In genomic region chr17:61862105-61862574, GRCh38 we compare ENCODE assay signal across 10 cellular contexts. TPM values are rescaled to one million over a fixed set of nuclear protein-coding genes. Genes with fewer than 3 reads are reported as not detected.
DNase-seq lines count a peak whose midpoint lies in the region; ATAC-seq, FAIRE-seq and TF ChIP-seq lines count a peak whose summit lies in the region.
"Had no signal": no experiment of that assay in that cellular context is flagged by ENCODE, and none has a peak within 500 bp of the region (broad histone marks: within the 10 kb centered on the region; RNA-seq: fewer than 3 reads in every experiment).

No MANE protein-coding gene starts in this region.

- ATAC-seq in naive B cell (ENCODE audit: low read depth in 2 of 2), result no peak
- no peak for ATAC-seq in left colon

- H3K4me1 Mint-ChIP-seq in astrocyte (ENCODE audit: low read depth, unreplicated experiment), result peaks cover 19% of the 10 kb centered on the region
- H3K4me1 Mint-ChIP-seq in naive B cell, result peaks cover 3 to 18% (median 16%) of the 10 kb centered on the region in 3 donors

- H3K27me3 Mint-ChIP-seq in astrocyte (ENCODE audit: low read depth, unreplicated experiment), result no peaks in the 10 kb centered on the region
- no peaks in the 10 kb centered on the region for H3K27me3 Mint-ChIP-seq in naive B cell

- H3K9me3 Mint-ChIP-seq in astrocyte (ENCODE audit: unreplicated experiment) (no peaks in the 10 kb centered on the region), naive B cell (no peaks in the 10 kb centered on the region)

- peak overlapping the region; percentile 96 for H3K4me2 ChIP-seq in astrocyte (ENCODE audit: low read length)

- FAIRE-seq in astrocyte (lab: Jason Lieb, UNC), result no peak
- no peak for FAIRE-seq in D721Med (lab: Jason Lieb, UNC)
- FAIRE-seq: small intestine had no signal

- peak; percentile 56 for DNase-seq in EL
- DNase-seq in Kasumi-1 (lab: John Stamatoyannopoulos, UW), result peak; percentile 22 to 44
- peak; percentile 30 for DNase-seq in astrocyte (ENCODE audit: low read depth)
- DNase-seq in naive B cell, result no peak
- DNase-seq in SKM-1 treated with dmso at 0.1 percent for 144 hours (lab: John Stamatoyannopoulos, UW; ENCODE audit: unreplicated experiment), result no peak
- DNase-seq in D721Med (ENCODE audit: insufficient read length, low spot score), result no peak
- DNase-seq in NCI-H226, result no peak
- no peak for DNase-seq in left colon
- DNase-seq: adrenal gland, small intestine had no signal

- peaks cover 11% of the 10 kb centered on the region for H3K4me1 ChIP-seq in astrocyte (ENCODE audit: insufficient read depth, low read length)

- intact Hi-C loops in left colon (cut with DNase I, micrococcal nuclease), result loop anchor here in 1 of 2 donors (10.0 kb wide), 1 partner anchor 203 kb away; the partner anchor contains the start of gene MED13

- no peaks in the 10 kb centered on the region for H3K27me3 ChIP-seq in astrocyte (ENCODE audit: insufficient read depth, low read length)
- H3K27me3 ChIP-seq: adrenal gland had no signal

- H3K27ac ChIP-seq in astrocyte (ENCODE audit: low read depth, low read length), result peak overlapping the region; percentile 91

- peak overlapping the region; percentile 97 for H3K4me3 ChIP-seq in astrocyte (ENCODE audit: insufficient read depth, low read depth, low read length)

- peak overlapping the region; percentile 94 for H3K9ac ChIP-seq in astrocyte (ENCODE audit: low read length)

- no peaks in the 10 kb centered on the region for H3K9me3 ChIP-seq in astrocyte (ENCODE audit: insufficient read depth, low read depth, low read length)
- H3K9me3 ChIP-seq: adrenal gland had no signal

- H3K4me3 Mint-ChIP-seq in astrocyte (ENCODE audit: unreplicated experiment) (peak overlapping the region; percentile 97), naive B cell (peak overlapping the region in 6 of 8 donors; percentile 91 to 99 (median 94))

- peaks cover 53% of the 10 kb centered on the region for H3K79me2 ChIP-seq in astrocyte (ENCODE audit: insufficient read depth, low read length)

- TF ChIP-seq CTCF in astrocyte (IDR thresholded peaks at IDR 0.05; ENCODE audit: insufficient read depth, low read depth, low read length) (no peak), D721Med (IDR thresholded peaks at IDR 0.05; ENCODE audit: insufficient read depth, missing control alignments) (no peak)

- H3K36me3 ChIP-seq in astrocyte (ENCODE audit: insufficient read depth, low read length), result peaks cover 5% of the 10 kb centered on the region
- H3K36me3 ChIP-seq: adrenal gland had no signal

- H3K27ac Mint-ChIP-seq in astrocyte (ENCODE audit: unreplicated experiment) (no peak overlapping the region), naive B cell (peak overlapping the region in 1 of 6 donors; percentile 82)

- peak overlapping the region; percentile 61 for H2AFZ ChIP-seq in astrocyte (ENCODE audit: low read depth, low read length)

- no peaks in the 10 kb centered on the region for H4K20me1 ChIP-seq in astrocyte (ENCODE audit: insufficient read depth, low read length)

- H3K36me3 Mint-ChIP-seq in astrocyte (ENCODE audit: low read depth, unreplicated experiment) (no peaks in the 10 kb centered on the region), naive B cell (peaks cover 0 to 4% of the 10 kb centered on the region in 2 donors)

RNA-seq across cellular contexts. Expression of gene BRIP1, which starts 1.2 kb away (rescaled TPM):
- total RNA-seq in astrocyte (3.2 and 6.4 TPM in 2 replicates), left colon (1 to 10 TPM; 1.9 to 3.3 TPM)
- polyA plus RNA-seq in naive B cell (ENCODE audit: low read depth in 6 of 6), result 1 to 10 TPM in 1 of 6 donors, under 1 TPM in 4, not detected in 1; 0.29 to 1.1 (median 0.44) TPM

Comparison
In these comparisons a context has a peak if more than half of its experiments do, and no peak if none do; other contexts are left out.
1. DNase-seq: peak in EL (single experiment), Kasumi-1 (2 of 2) and astrocyte (single experiment); none in naive B cell (single experiment), SKM-1 treated with dmso at 0.1 percent for 144 hours (single experiment), D721Med (single experiment), NCI-H226 (single experiment) and left colon (0 of 2).